Comparison of ENCODE assay signal across 9 cellular contexts in the genomic region with DNA sequence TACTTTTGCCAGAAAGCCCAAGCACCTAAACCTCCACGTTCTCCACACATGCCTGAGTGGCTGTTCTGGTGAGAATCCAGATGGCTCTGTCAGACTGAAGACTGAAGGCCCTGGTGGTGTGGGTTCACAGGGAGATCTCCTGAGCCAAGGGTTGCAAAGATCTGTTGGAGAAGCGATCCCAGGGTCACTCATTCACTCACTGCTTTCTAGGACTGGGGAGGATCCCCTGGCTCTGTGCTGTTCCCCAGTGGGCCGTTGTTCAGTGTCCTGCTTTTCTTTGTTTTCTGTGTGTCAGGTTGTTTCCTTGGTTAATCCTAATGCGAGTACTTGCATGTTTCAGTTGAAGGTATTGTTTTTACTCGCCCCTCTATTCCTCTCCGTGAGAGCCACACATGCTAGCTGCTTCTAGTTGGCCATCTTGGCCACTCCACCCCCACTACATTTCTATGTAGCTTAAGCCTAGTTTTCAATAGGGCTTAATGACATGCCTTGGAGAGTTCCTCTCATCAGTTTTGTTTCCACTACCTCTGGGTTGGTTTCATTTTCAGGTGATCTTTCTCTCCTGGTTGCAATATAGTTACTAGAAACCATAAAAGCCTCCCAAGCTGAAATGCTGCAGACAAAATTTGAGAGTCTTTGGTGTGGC.
DNase-seq lines count a peak whose midpoint lies in the region; ATAC-seq and TF ChIP-seq lines count a peak whose summit lies in the region.
"Had no signal": no experiment of that assay in that cellular context is flagged by ENCODE, and none has a peak within 500 bp of the region (broad histone marks: within the 10 kb centered on the region; RNA-seq: fewer than 3 reads in every experiment).

No MANE protein-coding gene starts in this region.

- H3K27ac Mint-ChIP-seq in activated CD4-positive, alpha-beta T cell treated with anti-CD3 and anti-CD28 coated beads, Interleukin-2, amount 10 ng/mL, durations not matched to agents 24 days and 14 days, result peak overlapping the region; percentile 95
- H3K27ac Mint-ChIP-seq in T-helper 2 cell treated with Interferon-gamma antibody and Interleukin-4, amounts not matched to agents 5 μg/mL and 100 μg/mL, for 36 hours, result peak overlapping the region; percentile 98
- peak overlapping the region; percentile 94 for H3K27ac Mint-ChIP-seq in stimulated activated memory B cell treated with anti-CD40 and anti-IgM and Interleukin-4, amounts not matched to agents 10 μg/mL and 1 μg/mL and 100 μg/mL, for 72 hours

- intact Hi-C loops in activated CD4-positive, alpha-beta T cell treated with anti-CD3 and anti-CD28 coated beads, Interleukin-2, amount 10 ng/mL, durations not matched to agents 24 days and 14 days (cut with micrococcal nuclease), result loop anchor here (1.0 to 2.0 kb wide), 6 partner anchors 30 to 298 kb away; no protein-coding TSS in a partner anchor
- intact Hi-C loops in sigmoid colon (cut with DNase I), result loop anchor here (5.0 kb wide), 1 partner anchor 40 kb away; no protein-coding TSS in a partner anchor
- intact Hi-C loops in left lung (cut with DNase I), result no loop called here

- H3K4me1 ChIP-seq in sigmoid colon (peaks cover 0 to 22% (median 21%) of the 10 kb centered on the region in 4 donors), left lung (peaks cover 3% of the 10 kb centered on the region in 2 donors)

- H3K36me3 ChIP-seq in sigmoid colon (no peaks in the 10 kb centered on the region), left lung (no peaks in the 10 kb centered on the region)

- ATAC-seq in HG02840 (IDR thresholded peaks at IDR 0.05; ENCODE audit: low FRiP score, unreplicated experiment), result peak; percentile 95
- ATAC-seq in stimulated activated memory B cell treated with anti-CD40 and anti-IgM and Interleukin-4, amounts not matched to agents 10 μg/mL and 1 μg/mL and 100 μg/mL, for 72 hours, result peak; percentile 96
- ATAC-seq in left lung, result no peak

- peaks cover 24% of the 10 kb centered on the region for H3K36me3 Mint-ChIP-seq in activated CD4-positive, alpha-beta T cell treated with anti-CD3 and anti-CD28 coated beads, Interleukin-2, amount 10 ng/mL, durations not matched to agents 24 days and 14 days (ENCODE audit: low read depth)
- H3K36me3 Mint-ChIP-seq in T-helper 2 cell treated with Interferon-gamma antibody and Interleukin-4, amounts not matched to agents 5 μg/mL and 100 μg/mL, for 36 hours (ENCODE audit: low read depth), result peaks cover 36% of the 10 kb centered on the region
- H3K36me3 Mint-ChIP-seq in stimulated activated memory B cell treated with anti-CD40 and anti-IgM and Interleukin-4, amounts not matched to agents 10 μg/mL and 1 μg/mL and 100 μg/mL, for 72 hours, result peaks cover 13% of the 10 kb centered on the region

- no peak for TF ChIP-seq POLR2A in sigmoid colon (IDR thresholded peaks at IDR 0.05)

- peaks cover 71% of the 10 kb centered on the region for H3K4me1 Mint-ChIP-seq in activated CD4-positive, alpha-beta T cell treated with anti-CD3 and anti-CD28 coated beads, Interleukin-2, amount 10 ng/mL, durations not matched to agents 24 days and 14 days
- peaks cover 76% of the 10 kb centered on the region for H3K4me1 Mint-ChIP-seq in T-helper 2 cell treated with Interferon-gamma antibody and Interleukin-4, amounts not matched to agents 5 μg/mL and 100 μg/mL, for 36 hours (ENCODE audit: low read depth)
- peaks cover 28% of the 10 kb centered on the region for H3K4me1 Mint-ChIP-seq in stimulated activated memory B cell treated with anti-CD40 and anti-IgM and Interleukin-4, amounts not matched to agents 10 μg/mL and 1 μg/mL and 100 μg/mL, for 72 hours

- no peaks in the 10 kb centered on the region for H3K27me3 Mint-ChIP-seq in activated CD4-positive, alpha-beta T cell treated with anti-CD3 and anti-CD28 coated beads, Interleukin-2, amount 10 ng/mL, durations not matched to agents 24 days and 14 days
- H3K27me3 Mint-ChIP-seq in T-helper 2 cell treated with Interferon-gamma antibody and Interleukin-4, amounts not matched to agents 5 μg/mL and 100 μg/mL, for 36 hours (ENCODE audit: low read depth), result no peaks in the 10 kb centered on the region
- H3K27me3 Mint-ChIP-seq in stimulated activated memory B cell treated with anti-CD40 and anti-IgM and Interleukin-4, amounts not matched to agents 10 μg/mL and 1 μg/mL and 100 μg/mL, for 72 hours, result no peaks in the 10 kb centered on the region

- H3K9me3 ChIP-seq in sigmoid colon (no peaks in the 10 kb centered on the region), left lung (no peaks in the 10 kb centered on the region)

- peak overlapping the region; percentile 80 for H3K4me3 Mint-ChIP-seq in activated CD4-positive, alpha-beta T cell treated with anti-CD3 and anti-CD28 coated beads, Interleukin-2, amount 10 ng/mL, durations not matched to agents 24 days and 14 days
- H3K4me3 Mint-ChIP-seq in T-helper 2 cell treated with Interferon-gamma antibody and Interleukin-4, amounts not matched to agents 5 μg/mL and 100 μg/mL, for 36 hours, result peak overlapping the region; percentile 77
- peak overlapping the region; percentile 65 for H3K4me3 Mint-ChIP-seq in stimulated activated memory B cell treated with anti-CD40 and anti-IgM and Interleukin-4, amounts not matched to agents 10 μg/mL and 1 μg/mL and 100 μg/mL, for 72 hours

- WGBS in sigmoid colon, 2 donors, result 85 to 91% methylated on average over 6 of the region's 6 CpGs

- TF ChIP-seq CTCF in sigmoid colon (IDR thresholded peaks at IDR 0.05) (no peak), left lung (IDR thresholded peaks at IDR 0.05) (no peak)

- peaks cover 11% of the 10 kb centered on the region for H3K9me3 Mint-ChIP-seq in activated CD4-positive, alpha-beta T cell treated with anti-CD3 and anti-CD28 coated beads, Interleukin-2, amount 10 ng/mL, durations not matched to agents 24 days and 14 days
- H3K9me3 Mint-ChIP-seq in T-helper 2 cell treated with Interferon-gamma antibody and Interleukin-4, amounts not matched to agents 5 μg/mL and 100 μg/mL, for 36 hours, result peaks cover 13% of the 10 kb centered on the region
- H3K9me3 Mint-ChIP-seq in stimulated activated memory B cell treated with anti-CD40 and anti-IgM and Interleukin-4, amounts not matched to agents 10 μg/mL and 1 μg/mL and 100 μg/mL, for 72 hours, result no peaks in the 10 kb centered on the region

- H3K27me3 ChIP-seq in sigmoid colon (no peaks in the 10 kb centered on the region), left lung (no peaks in the 10 kb centered on the region)

- TF ChIP-seq EP300 in sigmoid colon (IDR thresholded peaks at IDR 0.05), result no peak

- H3K27ac ChIP-seq in sigmoid colon (no peak overlapping the region), left lung (no peak overlapping the region)

- peak; percentile 83 for DNase-seq in activated CD4-positive, alpha-beta T cell treated with anti-CD3 and anti-CD28 coated beads, Interleukin-2, amount 10 ng/mL, durations not matched to agents 24 days and 14 days
- no peak for DNase-seq in activated CD4-positive, alpha-beta T cell treated with anti-CD3 and anti-CD28 coated beads for 4 hours
- peak; percentile 55 for DNase-seq in T-helper 2 cell treated with Interferon-gamma antibody and Interleukin-4, amounts not matched to agents 5 μg/mL and 100 μg/mL, for 36 hours (ENCODE audit: low spot score)
- DNase-seq in sigmoid colon, result no peak
- DNase-seq in NCI-H82 treated with DMSO at 0.1 percent for 48 hours (lab: John Stamatoyannopoulos, UW; ENCODE audit: unreplicated experiment), result no peak
- DNase-seq in left lung, result no peak

- no peak overlapping the region for H3K4me3 ChIP-seq in sigmoid colon
- H3K4me3 ChIP-seq in left lung, result no peak overlapping the region
- H3K4me3 ChIP-seq: lung had no signal

Comparison
In these comparisons a context has a peak if more than half of its experiments do, and no peak if none do; other contexts are left out.
1. DNase-seq: peak in activated CD4-positive, alpha-beta T cell treated with anti-CD3 and anti-CD28 coated beads, Interleukin-2, amount 10 ng/mL, durations not matched to agents 24 days and 14 days (single experiment) and T-helper 2 cell treated with Interferon-gamma antibody and Interleukin-4, amounts not matched to agents 5 μg/mL and 100 μg/mL, for 36 hours (single experiment); none in activated CD4-positive, alpha-beta T cell treated with anti-CD3 and anti-CD28 coated beads for 4 hours (0 of 2), sigmoid colon (single experiment), NCI-H82 treated with DMSO at 0.1 percent for 48 hours (single experiment) and left lung (0 of 2).
2. intact Hi-C loops: an anchor here in activated CD4-positive, alpha-beta T cell treated with anti-CD3 and anti-CD28 coated beads, Interleukin-2, amount 10 ng/mL, durations not matched to agents 24 days and 14 days (1.0 to 2.0 kb wide) and sigmoid colon (5.0 kb wide); none called in left lung.
3. Peak in every context shown above with its lines, with median percentiles within 50 percentile points of each other: H3K27ac Mint-ChIP-seq and H3K4me3 Mint-ChIP-seq.